In the genomic region with DNA sequence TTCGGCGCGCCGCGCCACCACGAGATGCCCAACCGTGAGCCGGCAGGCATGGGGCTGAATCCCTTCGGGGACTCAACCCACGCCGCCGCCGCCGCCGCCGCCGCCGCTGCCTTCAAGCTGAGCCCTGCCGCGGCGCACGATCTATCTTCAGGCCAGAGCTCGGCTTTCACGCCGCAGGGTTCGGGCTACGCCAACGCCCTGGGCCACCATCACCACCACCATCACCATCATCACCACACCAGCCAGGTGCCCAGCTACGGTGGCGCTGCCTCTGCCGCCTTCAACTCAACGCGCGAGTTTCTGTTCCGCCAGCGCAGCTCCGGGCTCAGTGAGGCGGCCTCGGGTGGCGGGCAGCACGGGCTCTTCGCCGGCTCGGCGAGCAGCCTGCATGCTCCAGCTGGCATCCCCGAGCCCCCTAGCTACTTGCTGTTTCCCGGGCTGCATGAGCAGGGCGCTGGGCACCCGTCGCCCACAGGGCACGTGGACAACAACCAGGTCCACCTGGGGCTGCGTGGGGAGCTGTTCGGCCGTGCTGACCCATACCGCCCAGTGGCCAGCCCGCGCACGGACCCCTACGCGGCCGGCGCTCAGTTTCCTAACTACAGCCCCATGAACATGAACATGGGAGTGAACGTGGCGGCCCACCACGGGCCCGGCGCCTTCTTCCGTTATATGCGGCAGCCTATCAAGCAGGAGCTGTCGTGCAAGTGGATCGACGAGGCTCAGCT, we compare ENCODE assay signal across 10 cellular contexts. TPM values are rescaled to one million over a fixed set of nuclear protein-coding genes. Genes with fewer than 3 reads are reported as not detected.
DNase-seq lines count a peak whose midpoint lies in the region; ATAC-seq and TF ChIP-seq lines count a peak whose summit lies in the region.
"Had no signal": no experiment of that assay in that cellular context is flagged by ENCODE, and none has a peak within 500 bp of the region (broad histone marks: within the 10 kb centered on the region; RNA-seq: fewer than 3 reads in every experiment).

No MANE protein-coding gene starts in this region.

- no peaks in the 10 kb centered on the region for H3K9me3 ChIP-seq in CD4-positive, alpha-beta T cell (ENCODE audit: control insufficient read depth, low read length)
- H3K9me3 ChIP-seq in ES-I3 (ENCODE audit: control insufficient read depth, insufficient read depth, low read length) (no peaks in the 10 kb centered on the region; the same call in 1 of the 2 replicates), neuron (ENCODE audit: low read length) (no peaks in the 10 kb centered on the region)

- CTCF ChIA-PET in CD4-positive, alpha-beta T cell (lab: Charles Lee) = no interaction called here

- intact Hi-C loops in CD4-positive, alpha-beta T cell (cut with DNase I, micrococcal nuclease) = no loop called here

- H3K4me1 Mint-ChIP-seq in CD4-positive, alpha-beta T cell (ENCODE audit: low read depth) = peaks cover 16% of the 10 kb centered on the region

- H3K36me3 ChIP-seq in ES-I3 (ENCODE audit: insufficient read depth, low read length) (peaks cover 10% of the 10 kb centered on the region), neuron (ENCODE audit: insufficient read depth, low read length) (no peaks in the 10 kb centered on the region)

- peak overlapping the region; percentile 71 for H3K4me3 Mint-ChIP-seq in CD4-positive, alpha-beta T cell

- no peak for ATAC-seq in CD4-positive, alpha-beta T cell (ENCODE audit: poor library complexity)
- no peak for ATAC-seq in GM21576 (IDR thresholded peaks at IDR 0.05; ENCODE audit: unreplicated experiment)

- no peaks in the 10 kb centered on the region for H3K9me3 Mint-ChIP-seq in CD4-positive, alpha-beta T cell

- no peak overlapping the region for H3K27ac ChIP-seq in CD4-positive, alpha-beta T cell (ENCODE audit: low read depth, low read length)

- H2AFZ ChIP-seq in neuron (ENCODE audit: low read depth, low read length) = no peak overlapping the region

- H3K4me1 ChIP-seq in ES-I3 (ENCODE audit: insufficient read depth, low read length) = no peaks in the 10 kb centered on the region
- peaks cover 2% of the 10 kb centered on the region for H3K4me1 ChIP-seq in neuron (ENCODE audit: insufficient read depth, low read length)

- no peak for DNase-seq in CD4-positive, alpha-beta T cell
- DNase-seq in choroid plexus epithelial cell (ENCODE audit: low read depth) (peak; percentile 64), HuH-7 (ENCODE audit: low spot score) (no peak), NCI-H446 treated with DMSO at 0.1 percent for 48 hours (lab: John Stamatoyannopoulos, UW) (no peak), NCI-H345 (lab: John Stamatoyannopoulos, UW) (no peak)
- DNase-seq: NCI-H69 had no signal

- H3K27ac Mint-ChIP-seq in CD4-positive, alpha-beta T cell = no peak overlapping the region

- no peak for TF ChIP-seq CTCF in CD4-positive, alpha-beta T cell (IDR thresholded peaks at IDR 0.05)
- TF ChIP-seq CTCF in choroid plexus epithelial cell (conservative IDR thresholded peaks at IDR 0.05; ENCODE audit: low read depth, low read length) = no peak

- no peaks in the 10 kb centered on the region for H3K36me3 Mint-ChIP-seq in CD4-positive, alpha-beta T cell (ENCODE audit: low read depth)

- H3K4me3 ChIP-seq in choroid plexus epithelial cell (ENCODE audit: low read depth, low read length) (peak overlapping the region; percentile 68), neuron (ENCODE audit: low read length) (peak overlapping the region; percentile 45)

- H3K27me3 ChIP-seq in CD4-positive, alpha-beta T cell (ENCODE audit: control insufficient read depth, insufficient read depth, low read length) = peaks cover 79% of the 10 kb centered on the region
- peaks cover 23% of the 10 kb centered on the region for H3K27me3 ChIP-seq in neuron (ENCODE audit: insufficient read depth, low read length)

- peaks cover 83% of the 10 kb centered on the region for H3K27me3 Mint-ChIP-seq in CD4-positive, alpha-beta T cell

- POLR2A ChIA-PET in CD4-positive, alpha-beta T cell (lab: Charles Lee) = no interaction called here

- peak overlapping the region; percentile 52 for H3K9ac ChIP-seq in ES-I3 (ENCODE audit: low read depth, low read length)

RNA-seq across cellular contexts. Expression of a gene that starts 1.0 kb away (rescaled TPM):
- not detected for total RNA-seq in CD4-positive, alpha-beta T cell
- total RNA-seq: renal cortical epithelial cell had no signal
